In genomic region chr2:43004126-43004865, GRCh38 we compare ENCODE assay signal across 8 cellular contexts.
DNase-seq lines count a peak whose midpoint lies in the region; ATAC-seq and TF ChIP-seq lines count a peak whose summit lies in the region.
"Not testable (repeated sequence)": the region's sequence is repeated elsewhere in the genome, so short reads cannot be mapped to it uniquely, and the experiment has no call there.

No MANE protein-coding gene starts in this region.

- TF ChIP-seq POLR2A in right lobe of liver (IDR thresholded peaks at IDR 0.05): not testable (repeated sequence)

- TF ChIP-seq CTCF in Caco-2 (IDR thresholded peaks at IDR 0.05; ENCODE audit: insufficient read depth in 1 of 2, low read depth in 1 of 2, low read length in 1 of 2, severe bottlenecking in 1 of 2, unreplicated experiment in 1 of 2); WTC11 (IDR thresholded peaks at IDR 0.05); chondrocyte (IDR thresholded peaks at IDR 0.05); endodermal cell (conservative IDR thresholded peaks at IDR 0.05); right lobe of liver (IDR thresholded peaks at IDR 0.05); nephron (IDR thresholded peaks at IDR 0.05; ENCODE audit: unreplicated experiment in 3 of 3); progenitor cell of endocrine pancreas (IDR thresholded peaks at IDR 0.05; ENCODE audit: unreplicated experiment): not testable (repeated sequence)

- not testable (repeated sequence) for H3K36me3 Mint-ChIP-seq in Caco-2 (ENCODE audit: insufficient read depth, unreplicated experiment); WTC11; chondrocyte (ENCODE audit: low read depth); endodermal cell (ENCODE audit: low read depth); nephron (ENCODE audit: low read depth); progenitor cell of endocrine pancreas (ENCODE audit: insufficient read depth)

- ATAC-seq in WTC11: peak; percentile 46
- ATAC-seq in right lobe of liver: not testable (repeated sequence)

- DNase-seq in Caco-2 (peak in 1 of 2 experiments; percentile 20), chondrocyte (ENCODE audit: low spot score) (peak; percentile 27), endodermal cell (peak; percentile 33), right lobe of liver (peak in 1 of 3 donors; percentile 31)
- not testable (repeated sequence) for DNase-seq in WTC11 (ENCODE audit: low spot score); progenitor cell of endocrine pancreas (ENCODE audit: low spot score, unreplicated experiment)

- H3K27ac ChIP-seq in endodermal cell (ENCODE audit: low read depth, low read length): not testable (repeated sequence)
- peak overlapping the region in 2 of 3 donors; percentile 33 to 80 for H3K27ac ChIP-seq in right lobe of liver
- H3K27ac ChIP-seq in temporal lobe (ENCODE audit: low read depth, low read length): peak overlapping the region; percentile 98

- CTCF ChIA-PET in Caco-2 (lab: Charles Lee) (interaction anchor here (0.6 to 1.6 kb wide), 4 partner anchors 17 to 129 kb away, joined by 3 to 4 read pairs (median 3); no protein-coding TSS in a partner anchor), WTC11 (lab: Charles Lee) (interaction anchor here (0.8 to 2.0 kb wide), 5 partner anchors 9 to 191 kb away, joined by 3 to 8 read pairs (median 3); no protein-coding TSS in a partner anchor)

- H3K27me3 ChIP-seq in Caco-2 (replicated peaks; ENCODE audit: control insufficient read depth, insufficient read depth, low read length); endodermal cell (ENCODE audit: control insufficient read depth, insufficient read depth, low read length, poor library complexity, severe bottlenecking); right lobe of liver: not testable (repeated sequence)

- H3K4me1 ChIP-seq in Caco-2 (peaks cover 50% of the 10 kb centered on the region), right lobe of liver (peaks cover 0 to 27% (median 4%) of the 10 kb centered on the region in 4 donors)
- H3K4me1 ChIP-seq in endodermal cell (ENCODE audit: control insufficient read depth, insufficient read depth, low read length): not testable (repeated sequence)

- not testable (repeated sequence) for H3K27me3 Mint-ChIP-seq in Caco-2 (ENCODE audit: insufficient read depth, unreplicated experiment); WTC11 (ENCODE audit: low read depth); chondrocyte (ENCODE audit: low read depth); endodermal cell (ENCODE audit: insufficient read depth); nephron (ENCODE audit: low read depth); progenitor cell of endocrine pancreas

- BruUV-seq in Caco-2 (replicated peaks; lab: Mats Ljungman, UMichigan): not testable (repeated sequence)

- not testable (repeated sequence) for H3K9me3 Mint-ChIP-seq in Caco-2 (ENCODE audit: unreplicated experiment); chondrocyte (ENCODE audit: low read depth); endodermal cell; nephron; progenitor cell of endocrine pancreas (ENCODE audit: low read depth)
- H3K9me3 Mint-ChIP-seq in WTC11: peaks cover 17% of the 10 kb centered on the region

- POLR2A ChIA-PET in Caco-2 (lab: Charles Lee): interaction anchor here (1.8 kb wide), 1 partner anchor 25 kb away, joined by 7 read pairs; no protein-coding TSS in a partner anchor
- POLR2A ChIA-PET in WTC11 (lab: Charles Lee): interaction anchor here (0.6 kb wide), 1 partner anchor 12 kb away, joined by 3 read pairs; no protein-coding TSS in a partner anchor

- not testable (repeated sequence) for H3K9me3 ChIP-seq in Caco-2; endodermal cell (ENCODE audit: control insufficient read depth, low read length); right lobe of liver

- H3K4me3 ChIP-seq in Caco-2 (ENCODE audit: low read depth, low read length); endodermal cell (ENCODE audit: low read length); right lobe of liver: not testable (repeated sequence)

- not testable (repeated sequence) for H3K36me3 ChIP-seq in Caco-2 (ENCODE audit: control insufficient read depth, insufficient read depth, low read length); endodermal cell (ENCODE audit: control insufficient read depth, insufficient read depth, low read length); right lobe of liver

- WGBS in endodermal cell (ENCODE audit: insufficient coverage in 1 of 2, insufficient read length in 1 of 2), 2 experiments: 80 to 83% methylated on average over 8 to 11 of the region's 11 CpGs
- 80% methylated on average over 4 of the region's 11 CpGs for WGBS in right lobe of liver (ENCODE audit: insufficient coverage, low coverage, low lambda C conversion rate, missing lambda C conversion rate)

- not testable (repeated sequence) for H3K4me3 Mint-ChIP-seq in Caco-2 (ENCODE audit: unreplicated experiment); WTC11; chondrocyte (ENCODE audit: unreplicated experiment); endodermal cell; nephron; progenitor cell of endocrine pancreas (ENCODE audit: low read depth)

- peak overlapping the region; percentile 84 for H3K27ac Mint-ChIP-seq in Caco-2 (ENCODE audit: unreplicated experiment)
- not testable (repeated sequence) for H3K27ac Mint-ChIP-seq in WTC11; chondrocyte (ENCODE audit: unreplicated experiment)
- H3K27ac Mint-ChIP-seq in endodermal cell: peak overlapping the region; percentile 38
- H3K27ac Mint-ChIP-seq in nephron: peak overlapping the region; percentile 72 to 84 (median 84)
- H3K27ac Mint-ChIP-seq in progenitor cell of endocrine pancreas: peak overlapping the region; percentile 84

- peaks cover 40% of the 10 kb centered on the region for H3K4me1 Mint-ChIP-seq in Caco-2 (ENCODE audit: low read depth, unreplicated experiment)
- H3K4me1 Mint-ChIP-seq in WTC11: not testable (repeated sequence)
- peaks cover 11% of the 10 kb centered on the region for H3K4me1 Mint-ChIP-seq in chondrocyte (ENCODE audit: low read depth)
- H3K4me1 Mint-ChIP-seq in endodermal cell: peaks cover 29% of the 10 kb centered on the region
- peaks cover 23% of the 10 kb centered on the region for H3K4me1 Mint-ChIP-seq in nephron
- H3K4me1 Mint-ChIP-seq in progenitor cell of endocrine pancreas (ENCODE audit: low read depth): peaks cover 34% of the 10 kb centered on the region

- intact Hi-C loops in Caco-2 (cut with micrococcal nuclease; ENCODE audit: unreplicated experiment): loop anchor here (2.0 kb wide), 1 partner anchor 15 kb away; no protein-coding TSS in a partner anchor
- intact Hi-C loops in right lobe of liver (cut with DNase I): not testable (repeated sequence)

- not testable (repeated sequence) for H3K9ac ChIP-seq in endodermal cell (ENCODE audit: extremely low read depth, low read length, poor library complexity, severe bottlenecking)
